In genomic region chr17:42519546-42520444, GRCh38 we compare ENCODE assay signal across 9 cellular contexts. TPM values are rescaled to one million over a fixed set of nuclear protein-coding genes. Genes with fewer than 3 reads are reported as not detected.
A peak's percentile ranks its signal among the peaks of the same experiment; 100 is the strongest.
DNase-seq lines count a peak whose midpoint lies in the region; ATAC-seq and TF ChIP-seq lines count a peak whose summit lies in the region.
"Had no signal": no experiment of that assay in that cellular context is flagged by ENCODE, and none has a peak within 500 bp of the region (broad histone marks: within the 10 kb centered on the region; RNA-seq: fewer than 3 reads in every experiment).

No MANE protein-coding gene starts in this region.

- peaks cover 1% of the 10 kb centered on the region for H3K36me3 Mint-ChIP-seq in chondrocyte (ENCODE audit: low read depth)
- peaks cover 54 to 69% of the 10 kb centered on the region in 2 donors for H3K36me3 Mint-ChIP-seq in stimulated activated naive B cell treated with anti-CD40 and anti-IgM and Interleukin-4, amounts not matched to agents 10 μg/mL and 1 μg/mL and 100 μg/mL, for 72 hours

- peak; percentile 89; the same call in 1 of the 2 replicates for TF ChIP-seq EP300 in Ishikawa (IDR thresholded peaks at IDR 0.05; ENCODE audit: borderline replicate concordance)

- no peak overlapping the region for H3K4me3 ChIP-seq in kidney epithelial cell (ENCODE audit: low read depth, low read length)

- H3K9me3 Mint-ChIP-seq in chondrocyte (ENCODE audit: low read depth): no peaks in the 10 kb centered on the region
- no peaks in the 10 kb centered on the region for H3K9me3 Mint-ChIP-seq in stimulated activated naive B cell treated with anti-CD40 and anti-IgM and Interleukin-4, amounts not matched to agents 10 μg/mL and 1 μg/mL and 100 μg/mL, for 72 hours
- H3K9me3 Mint-ChIP-seq: CD4-positive, CD25-positive, alpha-beta regulatory T cell had no signal

- peak overlapping the region; percentile 7; the same call in 1 of the 2 replicates for H3K27ac ChIP-seq in 22Rv1

- peak overlapping the region; percentile 49 for H3K4me3 Mint-ChIP-seq in chondrocyte (ENCODE audit: unreplicated experiment)
- H3K4me3 Mint-ChIP-seq in stimulated activated naive B cell treated with anti-CD40 and anti-IgM and Interleukin-4, amounts not matched to agents 10 μg/mL and 1 μg/mL and 100 μg/mL, for 72 hours: no peak overlapping the region
- H3K4me3 Mint-ChIP-seq: CD4-positive, CD25-positive, alpha-beta regulatory T cell had no signal

- TF ChIP-seq CTCF in 22Rv1 (IDR thresholded peaks at IDR 0.05) (no peak), chondrocyte (IDR thresholded peaks at IDR 0.05) (no peak), kidney epithelial cell (IDR thresholded peaks at IDR 0.05; ENCODE audit: insufficient read depth, low read length, poor library complexity, severe bottlenecking) (peak; percentile 2)

- peak overlapping the region; percentile 97 for H3K27ac Mint-ChIP-seq in chondrocyte (ENCODE audit: unreplicated experiment)
- peak overlapping the region; percentile 77 for H3K27ac Mint-ChIP-seq in stimulated activated naive B cell treated with anti-CD40 and anti-IgM and Interleukin-4, amounts not matched to agents 10 μg/mL and 1 μg/mL and 100 μg/mL, for 72 hours
- H3K27ac Mint-ChIP-seq: CD4-positive, CD25-positive, alpha-beta regulatory T cell had no signal

- H3K27me3 Mint-ChIP-seq in chondrocyte (ENCODE audit: low read depth): no peaks in the 10 kb centered on the region
- no peaks in the 10 kb centered on the region for H3K27me3 Mint-ChIP-seq in stimulated activated naive B cell treated with anti-CD40 and anti-IgM and Interleukin-4, amounts not matched to agents 10 μg/mL and 1 μg/mL and 100 μg/mL, for 72 hours
- H3K27me3 Mint-ChIP-seq: CD4-positive, CD25-positive, alpha-beta regulatory T cell had no signal

- no peak for TF ChIP-seq RAD21 in Ishikawa (IDR thresholded peaks at IDR 0.05; ENCODE audit: low read depth)

- DNase-seq in chondrocyte (ENCODE audit: low spot score): peak; percentile 93
- DNase-seq in kidney epithelial cell (ENCODE audit: low read depth): peak; percentile 95
- DNase-seq in stimulated activated naive B cell treated with anti-CD40 and anti-IgM and Interleukin-4, amounts not matched to agents 10 μg/mL and 1 μg/mL and 100 μg/mL, for 72 hours: no peak
- no peak for DNase-seq in NCI-H345 treated with DMSO at 0.1 percent for 48 hours (lab: John Stamatoyannopoulos, UW; ENCODE audit: unreplicated experiment)

- H3K36me3 ChIP-seq in kidney epithelial cell (ENCODE audit: control insufficient read depth, insufficient read depth, low read length): no peaks in the 10 kb centered on the region

- no peaks in the 10 kb centered on the region for H3K27me3 ChIP-seq in kidney epithelial cell (ENCODE audit: control insufficient read depth, insufficient read depth, low read length)

- H3K4me1 Mint-ChIP-seq in chondrocyte (ENCODE audit: low read depth): peaks cover 83% of the 10 kb centered on the region
- peaks cover 5 to 29% of the 10 kb centered on the region in 2 donors for H3K4me1 Mint-ChIP-seq in stimulated activated naive B cell treated with anti-CD40 and anti-IgM and Interleukin-4, amounts not matched to agents 10 μg/mL and 1 μg/mL and 100 μg/mL, for 72 hours

- ATAC-seq in stimulated activated naive B cell treated with anti-CD40 and anti-IgM and Interleukin-4, amounts not matched to agents 10 μg/mL and 1 μg/mL and 100 μg/mL, for 72 hours (replicated peaks): no peak
- no peak for ATAC-seq in GM18909 (IDR thresholded peaks at IDR 0.05; ENCODE audit: poor library complexity, unreplicated experiment)
- no peak for ATAC-seq in HG03135 (IDR thresholded peaks at IDR 0.05; ENCODE audit: unreplicated experiment)

TF ChIP-seq in Ishikawa, 13 proteins besides CTCF, POLR2A, EP300 and RAD21:
- TF ChIP-seq TCF12 (IDR thresholded peaks at IDR 0.05; ENCODE audit: low read depth): peak; percentile 90
- TF ChIP-seq TEAD4 (IDR thresholded peaks at IDR 0.05): peak; percentile 85
- no peak for TF ChIP-seq EGR1 (IDR thresholded peaks at IDR 0.05)
- TF ChIP-seq FOXM1 (IDR thresholded peaks at IDR 0.05; ENCODE audit: borderline replicate concordance, low read depth): peak; percentile 87
- TF ChIP-seq TAF1 (IDR thresholded peaks at IDR 0.05; ENCODE audit: low read depth): peak; percentile 31; the same call in 1 of the 2 replicates
- no peak for TF ChIP-seq CEBPB (IDR thresholded peaks at IDR 0.05)
- 0 out of 2 replicates have a peak, but pooled peaks have one; percentile 17 for TF ChIP-seq YY1 (IDR thresholded peaks at IDR 0.05; ENCODE audit: low read depth)
- TF ChIP-seq REST (IDR thresholded peaks at IDR 0.05; ENCODE audit: low read depth): peak; percentile 58; the same call in 1 of the 2 replicates
- no peak for TF ChIP-seq CREB1 (IDR thresholded peaks at IDR 0.05; ENCODE audit: low read depth)
- TF ChIP-seq ZBTB7A (IDR thresholded peaks at IDR 0.05; ENCODE audit: low read depth): peak; percentile 21; the same call in 1 of the 2 replicates
- TF ChIP-seq USF1 (IDR thresholded peaks at IDR 0.05): peak; percentile 92
- TF ChIP-seq NFIC (IDR thresholded peaks at IDR 0.05): peak; percentile 83
- peak; percentile 95 for TF ChIP-seq MAX (IDR thresholded peaks at IDR 0.05)

RNA-seq across cellular contexts. Expression of gene NAGLU, which starts 16.2 kb away (rescaled TPM):
- total RNA-seq in chondrocyte: 64.5 to 68.7 TPM (median 66.4 TPM) in 3 replicates
- 46.2 and 49.2 TPM in 2 replicates for total RNA-seq in kidney epithelial cell

RNA-seq across cellular contexts. Expression of gene HSD17B1, which starts 32.9 kb away (rescaled TPM):
- total RNA-seq in chondrocyte (1.4 to 2.6 TPM (median 1.4 TPM) in 3 replicates), kidney epithelial cell (0.34 and 1.8 TPM in 2 replicates)

RNA-seq across cellular contexts. Expression of gene COASY, which starts 42.2 kb away (rescaled TPM):
- 31.2 to 57.3 TPM (median 37.1 TPM) in 3 replicates for total RNA-seq in chondrocyte
- 26.8 and 34.3 TPM in 2 replicates for total RNA-seq in kidney epithelial cell

RNA-seq across cellular contexts. Expression of gene MLX, which starts 47.1 kb away (rescaled TPM):
- total RNA-seq in chondrocyte: 30.1 to 37.0 TPM (median 30.3 TPM) in 3 replicates
- total RNA-seq in kidney epithelial cell: 33.9 and 35.9 TPM in 2 replicates

RNA-seq across cellular contexts. Expression of gene PSMC3IP, which starts 57.7 kb away (rescaled TPM):
- total RNA-seq in chondrocyte: 4.9 to 13.0 TPM (median 6.1 TPM) in 3 replicates
- 3.9 and 7.9 TPM in 2 replicates for total RNA-seq in kidney epithelial cell

Comparison
In these comparisons a context has a peak if more than half of its experiments do, and no peak if none do; other contexts are left out.
1. DNase-seq: peak in chondrocyte (single experiment) and kidney epithelial cell (single experiment); none in stimulated activated naive B cell treated with anti-CD40 and anti-IgM and Interleukin-4, amounts not matched to agents 10 μg/mL and 1 μg/mL and 100 μg/mL, for 72 hours (single experiment) and NCI-H345 treated with DMSO at 0.1 percent for 48 hours (single experiment).